Comparison of ENCODE assay signal across 23 cellular contexts in genomic region chr11:125929445-125930075, GRCh38. TPM values are rescaled to one million over a fixed set of nuclear protein-coding genes. Genes with fewer than 3 reads are reported as not detected.
"Had no signal": no experiment of that assay in that cellular context is flagged by ENCODE, and none has a peak within 500 bp of the region (broad histone marks: within the 10 kb centered on the region; RNA-seq: fewer than 3 reads in every experiment).

No MANE protein-coding gene starts in this region.

- DNase-seq: activated CD4-positive, alpha-beta T cell treated with anti-CD3 and anti-CD28 coated beads, Interleukin-2, amount 50 U/mL, for 1 hour; activated naive CD4-positive, alpha-beta T cell; dermis blood vessel endothelial cell; effector memory CD8-positive, alpha-beta T cell; foreskin melanocyte; heart left ventricle; pancreas; stimulated activated CD4-positive, alpha-beta T cell treated with anti-CD3 and anti-CD28 coated beads, Interleukin-15, amount 100 ng/mL, for 24 hours; stimulated activated CD4-positive, alpha-beta T cell treated with anti-CD3 and anti-CD28 coated beads, Interleukin-4, amount 100 ng/mL, for 1 hour; stimulated activated naive CD4-positive, alpha-beta T cell; T-cell; T-helper 9 cell; transverse colon had no signal

- H3K27me3 ChIP-seq: ascending aorta, breast epithelium had no signal

- H3K36me3 Mint-ChIP-seq: T-cell had no signal

- H3K27ac ChIP-seq: ascending aorta, breast epithelium, heart left ventricle, pancreas, transverse colon had no signal

- H3K36me3 ChIP-seq: ascending aorta, breast epithelium, heart left ventricle, pancreas, transverse colon had no signal

- H3K4me3 Mint-ChIP-seq: effector memory CD8-positive, alpha-beta T cell; neural crest cell; T-cell had no signal

- H3K9me3 Mint-ChIP-seq: effector memory CD8-positive, alpha-beta T cell; neural crest cell; T-cell had no signal

- H3K4me1 Mint-ChIP-seq: neural crest cell had no signal

- H3K9me3 ChIP-seq: ascending aorta, breast epithelium, heart left ventricle, pancreas, transverse colon had no signal

- H3K27ac Mint-ChIP-seq: effector memory CD8-positive, alpha-beta T cell; T-cell had no signal

- ATAC-seq: activated CD4-positive, CD25-positive, alpha-beta regulatory T cell treated with anti-CD3 and anti-CD28 coated beads, Interleukin-2, amount 50 U/mL, for 24 hours; effector memory CD8-positive, alpha-beta T cell; heart left ventricle; pancreas; T-cell had no signal

- H3K4me3 ChIP-seq: ascending aorta, breast epithelium, heart left ventricle, pancreas, transverse colon had no signal

- H3K4me1 ChIP-seq: ascending aorta, breast epithelium, heart left ventricle had no signal

RNA-seq across cellular contexts. Expression of gene VSIG10L2, which starts 16.3 kb away (rescaled TPM):
- total RNA-seq: activated CD8-positive, alpha-beta memory T cell treated with anti-CD3 and anti-CD28 coated beads for 36 hours; ascending aorta; cerebellum; dermis blood vessel endothelial cell; fibroblast of lung; neural crest cell; renal cortical epithelial cell; skeletal muscle tissue; subcutaneous adipose tissue; T-cell; transverse colon had no signal
- polyA plus RNA-seq: fibroblast of lung had no signal

RNA-seq across cellular contexts. Expression of gene DDX25, which starts 25.3 kb away (rescaled TPM):
- total RNA-seq: ascending aorta, dermis blood vessel endothelial cell, fibroblast of lung, heart left ventricle, subcutaneous adipose tissue had no signal
- polyA plus RNA-seq: fibroblast of lung, heart left ventricle had no signal
